ENCODE assay signal across 33 cellular contexts in the genomic region with DNA sequence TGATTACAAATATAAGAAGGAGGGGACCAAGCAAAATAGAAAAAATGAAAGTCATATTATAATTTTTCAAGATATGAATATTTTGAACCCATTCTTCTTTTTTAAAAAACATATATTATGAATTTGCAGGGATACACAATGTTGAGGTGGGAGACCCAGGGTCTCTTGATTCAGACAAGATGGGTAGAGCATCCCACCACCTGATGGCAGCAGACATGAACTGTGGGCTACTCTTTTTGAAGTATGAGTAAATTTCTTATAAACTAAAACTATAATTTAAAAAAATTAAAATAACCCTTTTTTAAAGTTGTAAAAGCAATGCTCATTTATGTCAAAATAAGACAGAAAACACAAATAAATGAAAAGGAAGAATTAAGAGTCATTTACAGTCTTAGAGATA.
DNase-seq lines count a peak whose midpoint lies in the region; ATAC-seq, FAIRE-seq and TF ChIP-seq lines count a peak whose summit lies in the region.
"Had no signal": no experiment of that assay in that cellular context is flagged by ENCODE, and none has a peak within 500 bp of the region (broad histone marks: within the 10 kb centered on the region; RNA-seq: fewer than 3 reads in every experiment).

No MANE protein-coding gene starts in this region.

- peak; percentile 16 for TF ChIP-seq CTCF in AG09309 (IDR thresholded peaks at IDR 0.05; ENCODE audit: control insufficient read depth, insufficient read depth, low read depth, low read length, missing control alignments)
- TF ChIP-seq CTCF in IMR-90 (conservative IDR thresholded peaks at IDR 0.05; ENCODE audit: low read depth, low read length): no peak
- peak; percentile 31 for TF ChIP-seq CTCF in astrocyte of the spinal cord (IDR thresholded peaks at IDR 0.05; ENCODE audit: low read depth, low read length)
- peak in 2 of 3 experiments; percentile 12 to 13 for TF ChIP-seq CTCF in nephron (IDR thresholded peaks at IDR 0.05; ENCODE audit: unreplicated experiment in 3 of 3)

- in situ Hi-C loops in IMR-90 (cut with MboI; ENCODE audit: low sequenced_read_pairs): no loop called here
- in situ Hi-C loops in astrocyte of the spinal cord (cut with HindIII; ENCODE audit: low sequenced_read_pairs): no loop called here

- peaks cover 10% of the 10 kb centered on the region for H3K9me1 ChIP-seq in IMR-90 (ENCODE audit: insufficient read depth, low read length)

- H3K14ac ChIP-seq in IMR-90 (replicated peaks; ENCODE audit: low read depth, low read length): no peak overlapping the region

- H3K4me3 ChIP-seq in AG09309 (ENCODE audit: control insufficient read depth, low read depth, low read length) (no peak overlapping the region), IMR-90 (ENCODE audit: insufficient read depth, low read depth, low read length) (no peak overlapping the region), astrocyte of the spinal cord (ENCODE audit: low read depth, low read length) (no peak overlapping the region), small intestine (ENCODE audit: low read depth in 1 of 2, low read length in 2 of 2) (no peak overlapping the region)
- H3K4me3 ChIP-seq: body of pancreas, dorsolateral prefrontal cortex, mucosa of descending colon, ovary, SK-N-MC, suprapubic skin, upper lobe of left lung had no signal

- no peaks in the 10 kb centered on the region for H4K20me1 ChIP-seq in IMR-90 (ENCODE audit: insufficient read depth, low read length)

- TF ChIP-seq RAD21 in IMR-90 (IDR thresholded peaks at IDR 0.05; ENCODE audit: low read length): no peak

- H3K36me3 ChIP-seq in IMR-90 (ENCODE audit: control insufficient read depth, insufficient read depth, low read length): no peaks in the 10 kb centered on the region
- no peaks in the 10 kb centered on the region for H3K36me3 ChIP-seq in small intestine (ENCODE audit: control insufficient read depth in 2 of 2, insufficient read depth in 2 of 2, low read length in 2 of 2)
- H3K36me3 ChIP-seq: ovary, suprapubic skin, upper lobe of left lung had no signal

- CTCF ChIA-PET in IMR-90 (lab: Yijun Ruan, JAX): no interaction called here

- no peak overlapping the region for H2BK20ac ChIP-seq in IMR-90 (ENCODE audit: low read depth, low read length)

- H2AK5ac ChIP-seq in IMR-90 (ENCODE audit: low read depth, low read length): no peak overlapping the region

- no peak for FAIRE-seq in small intestine (lab: Jason Lieb, UNC)
- FAIRE-seq: D721Med, HepG2 had no signal

- dilution Hi-C loops in IMR-90 (cut with HindIII; ENCODE audit: low sequenced_read_pairs, unreplicated experiment): no loop called here

- H3K27me3 ChIP-seq in IMR-90 (ENCODE audit: control insufficient read depth, insufficient read depth, low read length) (no peaks in the 10 kb centered on the region), small intestine (ENCODE audit: control insufficient read depth in 2 of 2, insufficient read depth in 2 of 2, low read length in 2 of 2) (no peaks in the 10 kb centered on the region)
- H3K27me3 ChIP-seq: body of pancreas, ovary, suprapubic skin, upper lobe of left lung had no signal

- H3K23ac ChIP-seq in IMR-90 (ENCODE audit: low read depth, low read length): no peak overlapping the region

- no peak for TF ChIP-seq POLR2A in IMR-90 (IDR thresholded peaks at IDR 0.05; ENCODE audit: low read depth, low read length)

- H2AFZ ChIP-seq in IMR-90 (replicated peaks; ENCODE audit: low read length, poor library complexity): no peak overlapping the region

- H4K91ac ChIP-seq in IMR-90 (ENCODE audit: insufficient read depth, low read depth, low read length): no peak overlapping the region

- no peaks in the 10 kb centered on the region for H3K79me1 ChIP-seq in IMR-90 (ENCODE audit: low read depth in 1 of 2, low read length in 2 of 2)

- H2BK120ac ChIP-seq in IMR-90 (ENCODE audit: low read depth, low read length): no peak overlapping the region

- H3K9me3 ChIP-seq in IMR-90 (ENCODE audit: control insufficient read depth, insufficient read depth, low read length) (no peaks in the 10 kb centered on the region), small intestine (ENCODE audit: control insufficient read depth, low read depth) (no peaks in the 10 kb centered on the region)
- H3K9me3 ChIP-seq: body of pancreas, ovary, suprapubic skin, upper lobe of left lung had no signal

- no peak for ATAC-seq in IMR-90 (ENCODE audit: low read depth)
- ATAC-seq: body of pancreas, HepG2, left cardiac atrium, mucosa of descending colon, natural killer cell had no signal

- no peak overlapping the region for H3K4me2 ChIP-seq in IMR-90 (ENCODE audit: low read depth, low read length)

- H3K27ac Mint-ChIP-seq in nephron: no peak overlapping the region
- H3K27ac Mint-ChIP-seq: activated CD4-positive, alpha-beta memory T cell treated with anti-CD3 and anti-CD28 coated beads, Interleukin-2, amount 10 ng/mL, durations not matched to agents 7 days and 5 days; activated naive CD4-positive, alpha-beta T cell treated with anti-CD3 and anti-CD28 coated beads for 36 hours; activated T-helper 1 cell treated with anti-CD3 and anti-CD28 coated beads, Interleukin-12 subunit alpha, Interleukin-12 subunit beta, Interleukin-2, Interleukin-4 antibody, amounts not matched to agents 30 ng/mL and 10 ng/mL and 1 ng/mL, durations not matched to agents 14 hours and 24 hours and 36 hours; natural killer cell had no signal

- H3K4me3 Mint-ChIP-seq in nephron: no peak overlapping the region
- H3K4me3 Mint-ChIP-seq: activated CD4-positive, alpha-beta memory T cell treated with anti-CD3 and anti-CD28 coated beads, Interleukin-2, amount 10 ng/mL, durations not matched to agents 7 days and 5 days; activated naive CD4-positive, alpha-beta T cell treated with anti-CD3 and anti-CD28 coated beads for 36 hours; activated T-helper 1 cell treated with anti-CD3 and anti-CD28 coated beads, Interleukin-12 subunit alpha, Interleukin-12 subunit beta, Interleukin-2, Interleukin-4 antibody, amounts not matched to agents 30 ng/mL and 10 ng/mL and 1 ng/mL, durations not matched to agents 14 hours and 24 hours and 36 hours; natural killer cell had no signal

- no peak for DNase-seq in AG09309 (ENCODE audit: low read depth)
- no peak for DNase-seq in IMR-90
- DNase-seq in astrocyte of the spinal cord (ENCODE audit: low read depth, low spot score): no peak
- no peak for DNase-seq in small intestine
- no peak for DNase-seq in HPDE6-E6E7 (ENCODE audit: extremely low spot score)
- DNase-seq in middle frontal gyrus (ENCODE audit: extremely low spot score, low spot score): no peak
- no peak for DNase-seq in GDM1 (lab: John Stamatoyannopoulos, UW)
- DNase-seq: activated CD4-positive, alpha-beta memory T cell treated with anti-CD3 and anti-CD28 coated beads, Interleukin-2, amount 10 ng/mL, durations not matched to agents 7 days and 5 days; activated CD4-positive, alpha-beta T cell treated with anti-CD3 and anti-CD28 coated beads for 1 hour; activated CD8-positive, alpha-beta memory T cell treated with anti-CD3 and anti-CD28 coated beads, Interleukin-2, amount 50 U/mL, for 48 hours; activated naive CD4-positive, alpha-beta T cell treated with anti-CD3 and anti-CD28 coated beads for 36 hours; body of pancreas; cerebellar nuclear complex; dorsolateral prefrontal cortex; GOT3; hippocampal formation; left cardiac atrium; mucosa of descending colon; MV-4-11; natural killer cell; NCI-H1436; NCI-H345; ovary; RPMI8226; stimulated activated naive CD4-positive, alpha-beta T cell treated with Interleukin-2 at 50 U/mL for 16 hours; T-helper 2 cell; upper lobe of left lung had no signal

- H3K4ac ChIP-seq in IMR-90 (ENCODE audit: low read depth, low read length): peak overlapping the region; percentile 18; the same call in 1 of the 2 replicates

- peaks cover 17% of the 10 kb centered on the region for H3K4me1 Mint-ChIP-seq in nephron
- H3K4me1 Mint-ChIP-seq: activated CD4-positive, alpha-beta memory T cell treated with anti-CD3 and anti-CD28 coated beads, Interleukin-2, amount 10 ng/mL, durations not matched to agents 7 days and 5 days; natural killer cell had no signal

- intact Hi-C loops in IMR-90 (cut with micrococcal nuclease): no loop called here

- H3K4me1 ChIP-seq in IMR-90 (ENCODE audit: control insufficient read depth, insufficient read depth, low read length) (peaks cover 13% of the 10 kb centered on the region), small intestine (ENCODE audit: control insufficient read depth in 2 of 2, insufficient read depth in 1 of 2, low read depth in 1 of 2, low read length in 1 of 2) (no peaks in the 10 kb centered on the region)
- H3K4me1 ChIP-seq: suprapubic skin, upper lobe of left lung had no signal

- H2BK15ac ChIP-seq in IMR-90 (ENCODE audit: low read depth, low read length): no peak overlapping the region

- H3K36me3 Mint-ChIP-seq in nephron (ENCODE audit: low read depth): no peaks in the 10 kb centered on the region
- H3K36me3 Mint-ChIP-seq: natural killer cell had no signal

- no peaks in the 10 kb centered on the region for H3K27me3 Mint-ChIP-seq in nephron (ENCODE audit: low read depth)
- H3K27me3 Mint-ChIP-seq: activated CD4-positive, alpha-beta memory T cell treated with anti-CD3 and anti-CD28 coated beads, Interleukin-2, amount 10 ng/mL, durations not matched to agents 7 days and 5 days had no signal

- H4K5ac ChIP-seq in IMR-90 (ENCODE audit: low read depth, low read length): no peak overlapping the region

- H3K9me3 Mint-ChIP-seq in nephron: no peaks in the 10 kb centered on the region
- H3K9me3 Mint-ChIP-seq: activated T-helper 1 cell treated with anti-CD3 and anti-CD28 coated beads, Interleukin-12 subunit alpha, Interleukin-12 subunit beta, Interleukin-2, Interleukin-4 antibody, amounts not matched to agents 30 ng/mL and 10 ng/mL and 1 ng/mL, durations not matched to agents 14 hours and 24 hours and 36 hours had no signal

- H2BK5ac ChIP-seq in IMR-90 (ENCODE audit: low read depth, low read length, poor library complexity, severe bottlenecking): no peak overlapping the region

- H3K56ac ChIP-seq in IMR-90 (ENCODE audit: extremely low read depth, insufficient read depth, low read length): no peak overlapping the region

- H3K27ac ChIP-seq in IMR-90 (ENCODE audit: insufficient read depth, low read length) (no peak overlapping the region), small intestine (ENCODE audit: low read depth in 1 of 2, low read length in 1 of 2) (no peak overlapping the region)
- H3K27ac ChIP-seq: body of pancreas, dorsolateral prefrontal cortex, ovary, SK-N-MC, suprapubic skin, upper lobe of left lung had no signal

- no peak overlapping the region for H3K18ac ChIP-seq in IMR-90 (ENCODE audit: low read depth, low read length)

- H2AK9ac ChIP-seq in IMR-90 (replicated peaks; ENCODE audit: low read depth, low read length, poor library complexity): no peak overlapping the region

- POLR2A ChIA-PET in IMR-90 (lab: Charles Lee; ENCODE audit: unreplicated experiment): no interaction called here

- no peak overlapping the region for H3K9ac ChIP-seq in IMR-90 (ENCODE audit: low read depth, low read length)

- no TSS peak for BruUV-seq in IMR-90 (replicated peaks; lab: Mats Ljungman, UMichigan)

- H4K8ac ChIP-seq in IMR-90 (ENCODE audit: low read depth in 2 of 2, low read length in 2 of 2): no peak overlapping the region

TF ChIP-seq in IMR-90, 13 proteins besides CTCF, POLR2A, EP300 and RAD21 (continues in another document):
- TF ChIP-seq CHD1 (IDR thresholded peaks at IDR 0.05; ENCODE audit: low read depth, low read length) (no peak), NFE2L2 (IDR thresholded peaks at IDR 0.05; ENCODE audit: low read depth, low read length) (no peak), RCOR1 (IDR thresholded peaks at IDR 0.05; ENCODE audit: insufficient replicate concordance, low read length) (no peak)
